ENCODE assay signal across 8 cellular contexts in genomic region chrX:119693032-119693995, GRCh38. TPM values are rescaled to one million over a fixed set of nuclear protein-coding genes. Genes with fewer than 3 reads are reported as not detected.
DNase-seq lines count a peak whose midpoint lies in the region; ATAC-seq and TF ChIP-seq lines count a peak whose summit lies in the region.

TSS of gene SEPTIN6 (minus strand) at chrX:119693168. CDS start at chrX:119693105, 63 bp downstream.

- DNase-seq in AG09309 (ENCODE audit: low read depth): no peak
- peak; percentile 44 for DNase-seq in NCI-H526 treated with DMSO at 0.1 percent for 48 hours (lab: John Stamatoyannopoulos, UW)
- peak; percentile 57 to 69 for DNase-seq in activated CD4-positive, alpha-beta T cell treated with anti-CD3 and anti-CD28 coated beads, Interleukin-2, amount 50 U/mL, for 24 hours (ENCODE audit: low read depth in 1 of 2, low spot score in 1 of 2)
- peak in 1 of 2 donors; percentile 64 for DNase-seq in dermis microvascular lymphatic vessel endothelial cell (ENCODE audit: low read depth in 2 of 2)
- peak; percentile 77 for DNase-seq in lower lobe of right lung
- DNase-seq in stimulated activated CD4-positive, alpha-beta T cell treated with anti-CD3 and anti-CD28 coated beads, TNF-alpha, amount 100 ng/mL, for 48 hours (ENCODE audit: low read depth in 3 of 3): peak; percentile 67 to 85 (median 69)

- H3K36me3 ChIP-seq in lower lobe of right lung: no peaks in the 10 kb centered on the region

- H3K27ac ChIP-seq in lower lobe of right lung: peak within 1 kb of the TSS; percentile 78

- no peaks in the 10 kb centered on the region for H3K27me3 ChIP-seq in lower lobe of right lung (ENCODE audit: low read depth)

- H3K4me3 ChIP-seq in AG09309 (ENCODE audit: control insufficient read depth, low read depth, low read length) (peak within 1 kb of the TSS; percentile 68), lower lobe of right lung (peak within 1 kb of the TSS; percentile 72)

- intact Hi-C loops in lower lobe of right lung (cut with DNase I): no loop called here

- H3K4me1 ChIP-seq in lower lobe of right lung: no peaks in the 10 kb centered on the region

- no peaks in the 10 kb centered on the region for H3K9me3 ChIP-seq in lower lobe of right lung

- peak; percentile 11 for TF ChIP-seq CTCF in AG09309 (IDR thresholded peaks at IDR 0.05; ENCODE audit: control insufficient read depth, insufficient read depth, low read depth, low read length, missing control alignments)
- no peak for TF ChIP-seq CTCF in lower lobe of right lung (IDR thresholded peaks at IDR 0.05)

- ATAC-seq in GM18868 (IDR thresholded peaks at IDR 0.05; ENCODE audit: unreplicated experiment): peak; percentile 64
- peak; percentile 58 for ATAC-seq in HG03103 (IDR thresholded peaks at IDR 0.05; ENCODE audit: low read depth, unreplicated experiment)
- peak; percentile 85 to 90 for ATAC-seq in lower lobe of right lung

RNA-seq across cellular contexts. Expression of gene SEPTIN6, which starts in this region (rescaled TPM):
- total RNA-seq in dermis microvascular lymphatic vessel endothelial cell (15.1 and 32.9 TPM in 2 replicates), lower lobe of right lung (21.7 TPM)
